In the genomic region with DNA sequence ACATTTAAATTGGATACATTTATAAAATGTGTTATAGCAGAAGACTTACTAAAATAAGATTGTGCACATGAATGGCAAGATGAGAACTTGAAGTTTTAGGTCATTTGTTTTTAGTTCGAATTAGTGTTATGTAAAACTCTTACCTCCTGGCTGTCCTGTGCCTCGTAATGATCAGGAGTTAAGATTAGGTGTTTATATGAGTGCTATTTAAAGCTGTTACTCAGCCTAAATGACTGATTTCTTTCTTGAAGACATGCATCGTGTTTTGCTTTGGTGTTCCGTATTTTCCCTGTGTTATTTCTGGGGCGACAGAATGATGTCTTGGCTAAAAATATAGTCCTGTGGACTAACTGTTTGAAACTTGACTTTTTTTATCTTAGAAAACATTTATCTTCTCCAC, we compare ENCODE assay signal across 31 cellular contexts. TPM values are rescaled to one million over a fixed set of nuclear protein-coding genes. Genes with fewer than 3 reads are reported as not detected.
"Had no signal": no experiment of that assay in that cellular context is flagged by ENCODE, and none has a peak within 500 bp of the region (broad histone marks: within the 10 kb centered on the region; RNA-seq: fewer than 3 reads in every experiment).

No MANE protein-coding gene starts in this region.

- H3K9me3 ChIP-seq: neutrophil, psoas muscle, right lobe of liver, sigmoid colon, spleen, suprapubic skin, testis, thyroid gland, tibial nerve, upper lobe of left lung, vagina had no signal

- H3K27ac ChIP-seq: neutrophil, pancreas, psoas muscle, right lobe of liver, sigmoid colon, skin epidermis, spleen, suprapubic skin, testis, thyroid gland, tibial nerve, upper lobe of left lung, vagina had no signal

- H3K4me1 ChIP-seq: pancreas, psoas muscle, right lobe of liver, spleen, suprapubic skin, testis, thyroid gland, tibial nerve, upper lobe of left lung, vagina had no signal

- H3K27me3 ChIP-seq: neutrophil, pancreas, right lobe of liver, sigmoid colon, spleen, suprapubic skin, testis, thyroid gland, tibial nerve, upper lobe of left lung, vagina had no signal

- H3K4me2 ChIP-seq: smooth muscle cell had no signal

- H3K36me3 ChIP-seq: pancreas, thyroid gland had no signal

- ATAC-seq: naive thymus-derived CD8-positive, alpha-beta T cell; natural killer cell treated with Interleukin-12 subunit alpha and Interleukin-12 subunit beta and Interleukin-15 and Interleukin-18, amount 100 ng/mL, for 72 hours; pancreas; right cardiac atrium; right lobe of liver; stimulated activated memory B cell treated with anti-CD40 and anti-IgM and Interleukin-4, amounts not matched to agents 10 μg/mL and 1 μg/mL and 100 μg/mL, for 72 hours; stimulated activated naive CD8-positive, alpha-beta T cell treated with anti-CD3 and anti-CD28 coated beads, Interleukin-15, amount 100 ng/mL, for 72 hours; stimulated activated naive CD8-positive, alpha-beta T cell treated with anti-CD3 and anti-CD28 coated beads, Interleukin-15, Interleukin-2, amounts not matched to agents 100 U/mL and 50 U/mL, for 24 hours had no signal

- H3K4me3 ChIP-seq: pancreas, psoas muscle, right lobe of liver, sigmoid colon, skin epidermis, smooth muscle cell, spleen, suprapubic skin, testis, thyroid gland, tibial nerve, upper lobe of left lung, vagina had no signal

- DNase-seq: naive thymus-derived CD8-positive, alpha-beta T cell; nephron progenitor cell; nucleus accumbens; pancreas; psoas muscle; right cardiac atrium; right lobe of liver; sigmoid colon; spleen; stimulated activated CD4-positive, alpha-beta T cell treated with anti-CD3 and anti-CD28 coated beads, Interleukin-12 subunit alpha, Interleukin-12 subunit beta, amount 100 ng/mL, for 4 hours; stimulated activated CD4-positive, alpha-beta T cell treated with anti-CD3 and anti-CD28 coated beads, Interleukin-1b, Interleukin-23, amount 100 ng/mL, for 48 hours; stimulated activated CD4-positive, alpha-beta T cell treated with anti-CD3 and anti-CD28 coated beads, Interleukin-4, amount 100 ng/mL, for 1 hour; stimulated activated CD4-positive, alpha-beta T cell treated with anti-CD3 and anti-CD28 coated beads, Interleukin-4, amount 100 ng/mL, for 4 hours; stimulated activated CD8-positive, alpha-beta memory T cell treated with anti-CD3 and anti-CD28 coated beads, Interleukin-4, amount 100 ng/mL, for 48 hours; stimulated activated naive CD4-positive, alpha-beta T cell; stimulated activated naive CD8-positive, alpha-beta T cell treated with anti-CD3 and anti-CD28 coated beads, Interleukin-15, amount 100 ng/mL, for 72 hours; stimulated activated naive CD8-positive, alpha-beta T cell treated with anti-CD3 and anti-CD28 coated beads, Interleukin-15, Interleukin-2, amounts not matched to agents 100 U/mL and 50 U/mL, for 24 hours; substantia nigra; testis; thyroid gland; trophoblast cell; upper lobe of left lung had no signal

RNA-seq across cellular contexts. Expression of a gene that starts 22.1 kb away (rescaled TPM):
- total RNA-seq: omental fat pad, vagina had no signal
